Comparison of ENCODE assay signal across 15 cellular contexts in the genomic region with DNA sequence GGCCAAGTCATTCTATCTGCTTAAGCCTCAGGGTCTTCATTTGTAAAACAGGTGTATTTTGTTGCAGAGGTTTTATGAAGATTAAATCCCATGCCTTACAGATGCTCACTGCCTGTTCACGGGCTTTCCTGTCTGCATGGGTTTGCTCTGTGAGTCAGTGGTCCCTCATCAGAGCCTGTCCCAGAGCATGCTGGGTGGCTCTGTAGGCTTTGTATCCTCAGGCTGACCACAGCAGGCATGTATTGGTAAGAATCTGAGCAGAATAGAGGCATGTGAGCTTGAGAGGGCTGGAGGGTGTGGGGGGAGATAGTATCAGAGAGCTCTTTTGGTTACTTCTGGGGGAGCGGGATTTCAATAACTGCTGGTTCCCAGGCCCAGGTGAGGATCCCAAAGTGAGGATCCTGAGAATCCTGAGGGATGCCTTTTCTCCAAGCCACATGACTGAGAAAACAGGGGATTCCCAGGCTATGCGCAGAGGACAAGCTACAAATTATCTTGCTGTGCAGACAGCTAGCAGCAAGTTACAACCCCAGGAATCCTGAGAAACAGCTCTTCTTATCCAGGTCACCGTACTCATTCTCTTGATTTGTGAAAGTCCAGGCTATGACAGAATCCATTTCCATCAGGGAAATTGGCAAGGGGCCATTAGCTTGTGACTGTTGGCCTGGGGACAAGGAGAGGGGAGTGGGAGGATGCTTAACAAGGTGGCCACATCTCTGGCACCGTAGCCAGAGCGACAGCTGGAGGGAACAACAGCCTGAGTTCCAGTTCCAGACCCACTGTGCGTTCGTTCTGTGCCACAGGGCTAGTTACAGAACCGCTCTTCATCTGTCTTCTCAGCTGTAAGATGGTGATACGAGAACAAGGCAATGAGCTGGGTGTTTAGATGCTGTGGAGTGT. TPM values are rescaled to one million over a fixed set of nuclear protein-coding genes. Genes with fewer than 3 reads are reported as not detected.
DNase-seq lines count a peak whose midpoint lies in the region; ATAC-seq, FAIRE-seq and TF ChIP-seq lines count a peak whose summit lies in the region.
"Had no signal": no experiment of that assay in that cellular context is flagged by ENCODE, and none has a peak within 500 bp of the region (broad histone marks: within the 10 kb centered on the region; RNA-seq: fewer than 3 reads in every experiment).

No MANE protein-coding gene starts in this region.

- H2BK120ac ChIP-seq in IMR-90 (ENCODE audit: low read depth, low read length), result no peak overlapping the region

- peak overlapping the region; percentile 46 for H2AFZ ChIP-seq in IMR-90 (replicated peaks; ENCODE audit: low read length, poor library complexity)
- H2AFZ ChIP-seq in K562 (ENCODE audit: low read depth, low read length), result no peak overlapping the region

- H3K9me1 ChIP-seq in IMR-90 (ENCODE audit: insufficient read depth, low read length) (peaks cover 26% of the 10 kb centered on the region), K562 (ENCODE audit: control insufficient read depth, insufficient read depth, low read length) (no peaks in the 10 kb centered on the region)

- H3K23ac ChIP-seq in IMR-90 (ENCODE audit: low read depth, low read length), result no peak overlapping the region

- ATAC-seq in IMR-90 (ENCODE audit: low read depth), result no peak
- no peak; the same call in 2 of the 3 replicates for ATAC-seq in K562
- peak; percentile 50 to 64 for ATAC-seq in right cardiac atrium
- no peak for ATAC-seq in HG03108 (IDR thresholded peaks at IDR 0.05; ENCODE audit: unreplicated experiment)
- ATAC-seq in HG03457 (IDR thresholded peaks at IDR 0.05; ENCODE audit: unreplicated experiment), result no peak

- H3K4me3 ChIP-seq in BLaER1 (no peak overlapping the region), IMR-90 (ENCODE audit: insufficient read depth, low read depth, low read length) (no peak overlapping the region), K562 (no peak overlapping the region), right cardiac atrium (ENCODE audit: low read length) (no peak overlapping the region), esophagus squamous epithelium (no peak overlapping the region)
- H3K4me3 ChIP-seq: gastrocnemius medialis had no signal

- H3K36me3 ChIP-seq in BLaER1, result no peaks in the 10 kb centered on the region
- H3K36me3 ChIP-seq in IMR-90 (ENCODE audit: control insufficient read depth, insufficient read depth, low read length), result no peaks in the 10 kb centered on the region
- H3K36me3 ChIP-seq in K562 (ENCODE audit: control insufficient read depth, insufficient read depth, low read length), result no peaks in the 10 kb centered on the region
- H3K36me3 ChIP-seq in esophagus squamous epithelium, result no peaks in the 10 kb centered on the region
- H3K36me3 ChIP-seq: gastrocnemius medialis had no signal

- CTCF ChIA-PET in IMR-90 (lab: Yijun Ruan, JAX), result interaction anchor here (1.4 to 2.8 kb wide), 2 partner anchors 180 to 185 kb away, joined by 3 to 8 read pairs; no protein-coding TSS in a partner anchor
- CTCF ChIA-PET in K562 (lab: Yijun Ruan, JAX; ENCODE audit: low intra/inter-chr PET ratio), result no interaction called here

- no peak for TF ChIP-seq POLR2A in IMR-90 (IDR thresholded peaks at IDR 0.05; ENCODE audit: low read depth, low read length)
- TF ChIP-seq POLR2A in K562 (conservative IDR thresholded peaks at IDR 0.05), result no peak
- TF ChIP-seq POLR2A in esophagus squamous epithelium (IDR thresholded peaks at IDR 0.05), result no peak

- no peak overlapping the region for H2AK9ac ChIP-seq in IMR-90 (replicated peaks; ENCODE audit: low read depth, low read length, poor library complexity)

- no peak overlapping the region for H3K18ac ChIP-seq in IMR-90 (ENCODE audit: low read depth, low read length)

- no peak overlapping the region for H3K56ac ChIP-seq in IMR-90 (ENCODE audit: extremely low read depth, insufficient read depth, low read length)

- no peak overlapping the region for H2BK20ac ChIP-seq in IMR-90 (ENCODE audit: low read depth, low read length)

- 0 out of 2 replicates have a peak overlapping the region, but pooled peaks have one; percentile 46 for H3K4ac ChIP-seq in IMR-90 (ENCODE audit: low read depth, low read length)

- H3K9ac ChIP-seq in BLaER1 (no peak overlapping the region), IMR-90 (ENCODE audit: low read depth, low read length) (no peak overlapping the region), K562 (ENCODE audit: insufficient read depth in 1 of 2, low read depth in 2 of 2, low read length in 2 of 2) (no peak overlapping the region)

- TF ChIP-seq CTCF in IMR-90 (conservative IDR thresholded peaks at IDR 0.05; ENCODE audit: low read depth, low read length) (no peak), K562 (IDR thresholded peaks at IDR 0.05 in 2 of 3, conservative IDR thresholded peaks at IDR 0.05 in 1 of 3; ENCODE audit: insufficient read depth in 2 of 3, low read depth in 1 of 3, low read length in 3 of 3) (no peak), esophagus squamous epithelium (IDR thresholded peaks at IDR 0.05) (no peak)

- in situ Hi-C loops in IMR-90 (cut with MboI; ENCODE audit: low sequenced_read_pairs), result no loop called here
- in situ Hi-C loops in K562 (cut with MboI), result no loop called here

- no peak overlapping the region for H2BK5ac ChIP-seq in IMR-90 (ENCODE audit: low read depth, low read length, poor library complexity, severe bottlenecking)

- no peak overlapping the region for H4K91ac ChIP-seq in IMR-90 (ENCODE audit: insufficient read depth, low read depth, low read length)

- no peaks in the 10 kb centered on the region for H3K27me3 ChIP-seq in BLaER1
- no peaks in the 10 kb centered on the region for H3K27me3 ChIP-seq in IMR-90 (ENCODE audit: control insufficient read depth, insufficient read depth, low read length)
- no peaks in the 10 kb centered on the region for H3K27me3 ChIP-seq in K562 (ENCODE audit: control insufficient read depth in 2 of 2, insufficient read depth in 2 of 2, low read length in 2 of 2)
- H3K27me3 ChIP-seq in right cardiac atrium (ENCODE audit: control insufficient read depth, insufficient read depth), result no peaks in the 10 kb centered on the region
- no peaks in the 10 kb centered on the region for H3K27me3 ChIP-seq in esophagus squamous epithelium
- H3K27me3 ChIP-seq: gastrocnemius medialis had no signal

- H4K20me1 ChIP-seq in BLaER1, result no peaks in the 10 kb centered on the region
- no peaks in the 10 kb centered on the region for H4K20me1 ChIP-seq in IMR-90 (ENCODE audit: insufficient read depth, low read length)
- H4K20me1 ChIP-seq in K562 (replicated peaks; ENCODE audit: control insufficient read depth, insufficient read depth, low read length), result no peaks in the 10 kb centered on the region

- DNase-seq in IMR-90, result peak; percentile 56
- peak in 1 of 4 experiments; percentile 36 for DNase-seq in K562 (ENCODE audit: extremely low read depth in 1 of 4, low spot score in 3 of 4)
- DNase-seq in right cardiac atrium, result peak in 1 of 3 donors; percentile 38
- no peak for DNase-seq in foreskin melanocyte
- DNase-seq in esophagus squamous epithelium (lab: John Stamatoyannopoulos, UW), result no peak
- DNase-seq: activated CD4-positive, alpha-beta T cell treated with anti-CD3 and anti-CD28 coated beads, Interleukin-2, amount 50 U/mL, for 1 hour; gastrocnemius medialis; NCI-H226; stimulated activated CD4-positive, alpha-beta T cell treated with anti-CD3 and anti-CD28 coated beads, Interleukin-4, amount 100 ng/mL, for 1 hour; T-helper 9 cell had no signal

- intact Hi-C loops in IMR-90 (cut with micrococcal nuclease) (no loop called here), K562 (cut with micrococcal nuclease) (no loop called here), right cardiac atrium (cut with DNase I) (no loop called here), esophagus squamous epithelium (cut with DNase I) (no loop called here)

- no peaks in the 10 kb centered on the region for H3K79me2 ChIP-seq in K562 (ENCODE audit: control insufficient read depth, insufficient read depth, low read length)

- 78% methylated on average over 4 of the region's 10 CpGs; no CpG with 5 or more reads in 1 of the 2 experiments for WGBS in IMR-90 (ENCODE audit: extremely low coverage in 2 of 2, insufficient read length in 1 of 2), 2 experiments
- WGBS in K562 (ENCODE audit: insufficient coverage, low coverage, missing lambda C conversion rate), result 41% methylated on average over 8 of the region's 10 CpGs
- 47% methylated on average over 10 of the region's 10 CpGs for WGBS in right cardiac atrium
- WGBS in esophagus squamous epithelium, 2 donors, result 86 to 87% methylated on average over 10 of the region's 10 CpGs

- H3K4me1 ChIP-seq in BLaER1 (peaks cover 67% of the 10 kb centered on the region), IMR-90 (ENCODE audit: control insufficient read depth, insufficient read depth, low read length) (peaks cover 14% of the 10 kb centered on the region), K562 (replicated peaks in 1 of 2; ENCODE audit: control insufficient read depth in 2 of 2, insufficient read depth in 2 of 2, low read length in 2 of 2) (peaks cover 4 to 9% of the 10 kb centered on the region in 2 experiments; a peak in 4 of 5 replicates), right cardiac atrium (ENCODE audit: control insufficient read depth, insufficient read depth, low read length) (peaks cover 10% of the 10 kb centered on the region), esophagus squamous epithelium (peaks cover under 1 to 16% (median 12%) of the 10 kb centered on the region in 3 donors)

- H3K4me2 ChIP-seq in BLaER1 (peak overlapping the region; percentile 78), IMR-90 (ENCODE audit: low read depth, low read length) (no peak overlapping the region), K562 (ENCODE audit: insufficient read depth, low read length) (no peak overlapping the region)

- no peak overlapping the region for H4K8ac ChIP-seq in IMR-90 (ENCODE audit: low read depth in 2 of 2, low read length in 2 of 2)

- 0 out of 4 replicates have a peak, but pooled peaks cover 0 to 6% of the 10 kb centered on the region in 2 experiments for H3K79me1 ChIP-seq in IMR-90 (ENCODE audit: low read depth in 1 of 2, low read length in 2 of 2)

- TF ChIP-seq EP300 in K562 (IDR thresholded peaks at IDR 0.05; ENCODE audit: low read length), result no peak

- H3K14ac ChIP-seq in IMR-90 (replicated peaks; ENCODE audit: low read depth, low read length), result no peak overlapping the region

- BruUV-seq in IMR-90 (replicated peaks; lab: Mats Ljungman, UMichigan), result no TSS peak
- BruUV-seq in K562 (replicated peaks; lab: Mats Ljungman, UMichigan), result no TSS peak

- dilution Hi-C loops in IMR-90 (cut with HindIII; ENCODE audit: low sequenced_read_pairs, unreplicated experiment), result no loop called here

- H3K27ac ChIP-seq in BLaER1 (no peak overlapping the region), IMR-90 (ENCODE audit: insufficient read depth, low read length) (no peak overlapping the region), K562 (ENCODE audit: extremely low read depth, low read depth, low read length) (no peak overlapping the region), right cardiac atrium (ENCODE audit: low read length) (no peak overlapping the region), esophagus squamous epithelium (no peak overlapping the region)
- H3K27ac ChIP-seq: gastrocnemius medialis had no signal

- no peak overlapping the region; the same call in 2 of the 3 replicates for H2BK15ac ChIP-seq in IMR-90 (ENCODE audit: low read depth, low read length)

- FAIRE-seq in K562 (lab: Jason Lieb, UNC), result no peak
- FAIRE-seq: G401.6, islet of Langerhans had no signal

- TF ChIP-seq RAD21 in IMR-90 (IDR thresholded peaks at IDR 0.05; ENCODE audit: low read length) (no peak), K562 (CRISPR knock-in tag; conservative IDR thresholded peaks at IDR 0.05 in 1 of 2, IDR thresholded peaks at IDR 0.05 in 1 of 2) (no peak)

- peak overlapping the region; percentile 23 for H2AK5ac ChIP-seq in IMR-90 (ENCODE audit: low read depth, low read length)

- H3K9me3 ChIP-seq in BLaER1 (no peaks in the 10 kb centered on the region), IMR-90 (ENCODE audit: control insufficient read depth, insufficient read depth, low read length) (no peaks in the 10 kb centered on the region), K562 (replicated peaks; ENCODE audit: control insufficient read depth, insufficient read depth, low read depth, low read length) (no peaks in the 10 kb centered on the region), right cardiac atrium (ENCODE audit: control insufficient read depth, low read length) (no peaks in the 10 kb centered on the region), esophagus squamous epithelium (no peaks in the 10 kb centered on the region)
- H3K9me3 ChIP-seq: gastrocnemius medialis had no signal

- POLR2A ChIA-PET in IMR-90 (lab: Charles Lee; ENCODE audit: unreplicated experiment), result no interaction called here
- POLR2A ChIA-PET in K562 (lab: Yijun Ruan, JAX), result interaction anchor here (0.6 to 1.2 kb wide), 4 partner anchors 10 to 139 kb away, joined by 3 to 4 read pairs (median 4); no protein-coding TSS in a partner anchor

- no peak overlapping the region for H4K5ac ChIP-seq in IMR-90 (ENCODE audit: low read depth, low read length)

RNA-seq across cellular contexts. Expression of gene PLXNA1, which starts 45.1 kb away (rescaled TPM):
- 13.6 and 14.4 TPM in 2 replicates for total RNA-seq in IMR-90 (2012; rRNA removed)
- 49.4 and 61.7 TPM in 2 replicates for polyA plus RNA-seq in IMR-90 (2012; rRNA removed)
- polyA plus RNA-seq in IMR-90 (2012; cell fraction: cytosol; rRNA removed), result 25.5 and 52.4 TPM in 2 replicates
- 88.7 and 218 TPM in 2 replicates for polyA plus RNA-seq in IMR-90 (2012; cell fraction: nucleus; rRNA removed; ENCODE audit: low replicate concordance)
- 126 and 340 TPM in 2 replicates for total RNA-seq in K562 (2011; cell fraction: chromatin; rRNA removed; ENCODE audit: low replicate concordance)
- total RNA-seq in K562 (2011; cell fraction: nucleolus; rRNA removed), result 201 and 257 TPM in 2 replicates
- total RNA-seq in K562 (2011; cell fraction: nucleoplasm; rRNA removed), result 135 and 137 TPM in 2 replicates
- total RNA-seq in K562 (2014; rRNA removed), result 25.7 and 29.7 TPM in 2 replicates
- total RNA-seq in K562 (2014; rRNA removed; fragmentation: Illumina TruSeq; extraction: Trizol), result 11.4 and 14.0 TPM in 2 replicates
- 14.4 and 15.6 TPM in 2 replicates for total RNA-seq in K562 (2015; rRNA removed; fragmentation: Illumina TruSeq; extraction: Trizol)
- 49.3 and 59.9 TPM in 2 replicates for total RNA-seq in K562 (2021)
- 39.2 and 54.7 TPM in 2 replicates for polyA plus RNA-seq in K562 (2011; rRNA removed)
- 30.3 and 79.8 TPM in 2 replicates for polyA plus RNA-seq in K562 (2011; cell fraction: cytosol; rRNA removed)
- 230 and 364 TPM in 2 replicates for polyA plus RNA-seq in K562 (2011; cell fraction: nucleus; rRNA removed)
- polyA plus RNA-seq in K562 (2012), result 30.0 and 54.1 TPM in 2 replicates
- 16.8 and 30.4 TPM in 2 replicates for polyA plus RNA-seq in K562 (2014; fragmentation: Illumina TruSeq; extraction: Trizol)
- under 1 TPM; 0.23 to 0.35 TPM for polyA plus RNA-seq in K562 (2014; fragmentation: Nextera tagmentation; extraction: Ambion mirVana)
- polyA plus RNA-seq in K562 (2014; rRNA removed), result 32.3 and 37.7 TPM in 2 replicates
- polyA minus RNA-seq in K562 (2011; rRNA and poly(A)+ RNA removed), result 37.0 and 87.9 TPM in 2 replicates
- 46.9 and 52.1 TPM in 2 replicates for polyA minus RNA-seq in K562 (2011; cell fraction: cytosol; rRNA and poly(A)+ RNA removed)
- polyA minus RNA-seq in K562 (2011; cell fraction: nucleus; rRNA and poly(A)+ RNA removed), result 79.0 and 94.2 TPM in 2 replicates
- total RNA-seq in right cardiac atrium, result 10 to 100 TPM; 12.8 to 17.8 (median 15.2) TPM
- polyA plus RNA-seq in right cardiac atrium, result 9.9 TPM
- total RNA-seq in esophagus squamous epithelium, result 10 to 100 TPM; 19.7 to 27.5 (median 23.9) TPM

Comparison
In these comparisons a context has a peak if more than half of its experiments do, and no peak if none do; other contexts are left out.
1. ATAC-seq: peak in right cardiac atrium (2 of 2); none in IMR-90 (single experiment), K562 (single experiment), HG03108 (single experiment) and HG03457 (single experiment).